In the genomic region with DNA sequence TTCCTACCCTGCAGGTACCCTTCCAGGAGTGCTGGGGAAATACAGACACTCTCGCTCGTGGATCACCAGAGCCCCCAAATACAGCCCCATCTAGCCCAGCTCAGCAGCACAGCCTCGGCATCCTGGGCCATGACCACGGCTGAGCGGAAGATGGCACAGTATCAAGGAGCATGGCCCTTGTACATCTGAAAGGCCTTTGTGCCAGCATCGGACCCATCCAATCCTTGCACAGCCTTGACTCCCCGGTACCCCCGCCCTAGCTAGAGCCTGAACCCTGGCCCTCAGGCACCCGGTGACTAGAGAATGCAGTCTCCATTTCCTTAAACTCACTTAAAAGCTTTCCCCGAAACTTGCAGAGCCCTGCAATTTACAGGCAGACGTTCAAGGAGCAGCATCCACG, we compare ENCODE assay signal across 2 cellular contexts.
TF ChIP-seq lines count a peak whose summit lies in the region.

No MANE protein-coding gene starts in this region.

TF ChIP-seq in SK-N-SH, 30 proteins besides CTCF, POLR2A, EP300 and RAD21 (continued from another document):
- TF ChIP-seq, protein P1, sequence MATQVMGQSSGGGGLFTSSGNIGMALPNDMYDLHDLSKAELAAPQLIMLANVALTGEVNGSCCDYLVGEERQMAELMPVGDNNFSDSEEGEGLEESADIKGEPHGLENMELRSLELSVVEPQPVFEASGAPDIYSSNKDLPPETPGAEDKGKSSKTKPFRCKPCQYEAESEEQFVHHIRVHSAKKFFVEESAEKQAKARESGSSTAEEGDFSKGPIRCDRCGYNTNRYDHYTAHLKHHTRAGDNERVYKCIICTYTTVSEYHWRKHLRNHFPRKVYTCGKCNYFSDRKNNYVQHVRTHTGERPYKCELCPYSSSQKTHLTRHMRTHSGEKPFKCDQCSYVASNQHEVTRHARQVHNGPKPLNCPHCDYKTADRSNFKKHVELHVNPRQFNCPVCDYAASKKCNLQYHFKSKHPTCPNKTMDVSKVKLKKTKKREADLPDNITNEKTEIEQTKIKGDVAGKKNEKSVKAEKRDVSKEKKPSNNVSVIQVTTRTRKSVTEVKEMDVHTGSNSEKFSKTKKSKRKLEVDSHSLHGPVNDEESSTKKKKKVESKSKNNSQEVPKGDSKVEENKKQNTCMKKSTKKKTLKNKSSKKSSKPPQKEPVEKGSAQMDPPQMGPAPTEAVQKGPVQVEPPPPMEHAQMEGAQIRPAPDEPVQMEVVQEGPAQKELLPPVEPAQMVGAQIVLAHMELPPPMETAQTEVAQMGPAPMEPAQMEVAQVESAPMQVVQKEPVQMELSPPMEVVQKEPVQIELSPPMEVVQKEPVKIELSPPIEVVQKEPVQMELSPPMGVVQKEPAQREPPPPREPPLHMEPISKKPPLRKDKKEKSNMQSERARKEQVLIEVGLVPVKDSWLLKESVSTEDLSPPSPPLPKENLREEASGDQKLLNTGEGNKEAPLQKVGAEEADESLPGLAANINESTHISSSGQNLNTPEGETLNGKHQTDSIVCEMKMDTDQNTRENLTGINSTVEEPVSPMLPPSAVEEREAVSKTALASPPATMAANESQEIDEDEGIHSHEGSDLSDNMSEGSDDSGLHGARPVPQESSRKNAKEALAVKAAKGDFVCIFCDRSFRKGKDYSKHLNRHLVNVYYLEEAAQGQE (IDR thresholded peaks at IDR 0.05; ENCODE audit: low read depth, low read length) = no peak
- TF ChIP-seq TEAD4 (IDR thresholded peaks at IDR 0.05; ENCODE audit: borderline replicate concordance, insufficient read depth) = no peak
- TF ChIP-seq ZBTB33 (IDR thresholded peaks at IDR 0.05; ENCODE audit: borderline replicate concordance, low read depth) = no peak

TF ChIP-seq in SK-N-SH treated with all-trans-retinoic acid at 6 μM for 48 hours, 23 proteins besides CTCF, POLR2A, EP300 and RAD21 (continued from another document):
- TF ChIP-seq TSHZ2 (CRISPR knock-in tag; IDR thresholded peaks at IDR 0.05) (no peak), ZFP30 (CRISPR knock-in tag; IDR thresholded peaks at IDR 0.05) (no peak), BACH2 (CRISPR knock-in tag; IDR thresholded peaks at IDR 0.05; ENCODE audit: borderline replicate concordance) (no peak), TOX (CRISPR knock-in tag; IDR thresholded peaks at IDR 0.05; ENCODE audit: borderline replicate concordance) (no peak), OSR1 (CRISPR knock-in tag; IDR thresholded peaks at IDR 0.05) (no peak), TCF4 (CRISPR knock-in tag; IDR thresholded peaks at IDR 0.05; ENCODE audit: borderline replicate concordance) (no peak), ZNF565 (CRISPR knock-in tag; conservative IDR thresholded peaks at IDR 0.05; ENCODE audit: low read depth) (no peak), ZNF8 (CRISPR knock-in tag; IDR thresholded peaks at IDR 0.05) (no peak), ARNTL (CRISPR knock-in tag; IDR thresholded peaks at IDR 0.05; ENCODE audit: borderline replicate concordance, low read depth) (no peak), ZC3H10 (CRISPR knock-in tag; IDR thresholded peaks at IDR 0.05) (no peak), SNAI2 (CRISPR knock-in tag; IDR thresholded peaks at IDR 0.05) (no peak), ZNF70 (CRISPR knock-in tag; IDR thresholded peaks at IDR 0.05) (no peak)
- TF ChIP-seq, protein P2, sequence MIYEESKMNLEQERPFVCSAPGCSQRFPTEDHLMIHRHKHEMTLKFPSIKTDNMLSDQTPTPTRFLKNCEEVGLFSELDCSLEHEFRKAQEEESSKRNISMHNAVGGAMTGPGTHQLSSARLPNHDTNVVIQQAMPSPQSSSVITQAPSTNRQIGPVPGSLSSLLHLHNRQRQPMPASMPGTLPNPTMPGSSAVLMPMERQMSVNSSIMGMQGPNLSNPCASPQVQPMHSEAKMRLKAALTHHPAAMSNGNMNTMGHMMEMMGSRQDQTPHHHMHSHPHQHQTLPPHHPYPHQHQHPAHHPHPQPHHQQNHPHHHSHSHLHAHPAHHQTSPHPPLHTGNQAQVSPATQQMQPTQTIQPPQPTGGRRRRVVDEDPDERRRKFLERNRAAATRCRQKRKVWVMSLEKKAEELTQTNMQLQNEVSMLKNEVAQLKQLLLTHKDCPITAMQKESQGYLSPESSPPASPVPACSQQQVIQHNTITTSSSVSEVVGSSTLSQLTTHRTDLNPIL (CRISPR knock-in tag; IDR thresholded peaks at IDR 0.05; ENCODE audit: low read depth) = no peak
TF ChIP-seq in SK-N-SH treated with all-trans-retinoic acid at 6 μM for 48 hours: peak in this region for 0.
